In the genomic region with DNA sequence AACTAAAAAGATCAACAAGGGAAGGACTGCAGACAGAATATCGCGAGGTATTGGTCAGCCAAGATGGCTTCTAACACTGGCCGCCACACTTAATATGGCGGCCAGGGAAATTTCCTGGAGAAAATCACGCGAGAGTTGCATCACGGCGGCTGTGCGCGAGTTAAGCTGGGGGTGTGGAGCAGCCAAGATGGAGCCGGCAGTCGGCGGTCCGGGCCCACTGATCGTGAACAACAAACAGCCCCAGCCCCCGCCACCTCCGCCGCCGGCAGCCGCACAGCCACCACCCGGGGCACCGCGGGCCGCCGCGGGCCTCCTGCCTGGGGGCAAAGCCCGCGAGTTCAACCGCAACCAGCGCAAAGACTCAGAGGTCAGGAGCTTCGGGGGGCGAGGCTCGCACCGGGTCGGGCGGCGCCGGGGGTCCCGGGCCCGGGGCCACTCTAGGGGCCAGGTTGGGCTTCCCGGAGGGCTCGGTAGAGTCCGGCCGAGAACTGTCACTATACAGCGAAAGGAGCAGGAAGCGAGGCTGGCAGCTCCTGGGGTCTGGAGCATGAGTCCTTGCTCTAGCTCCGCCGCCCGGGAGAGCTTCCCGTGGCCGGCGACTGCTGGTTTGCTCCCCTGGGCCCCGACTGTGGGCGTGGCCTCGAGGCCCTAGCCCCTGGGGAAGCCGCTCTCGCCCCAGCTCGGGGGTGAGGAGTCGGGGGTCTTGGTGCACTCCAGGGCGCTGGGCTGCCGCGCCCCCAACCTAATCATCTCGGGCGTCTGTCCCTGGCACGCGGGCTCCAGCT, we compare ENCODE assay signal across 1 cellular context.
TF ChIP-seq lines count a peak whose summit lies in the region.

A gene with protein sequence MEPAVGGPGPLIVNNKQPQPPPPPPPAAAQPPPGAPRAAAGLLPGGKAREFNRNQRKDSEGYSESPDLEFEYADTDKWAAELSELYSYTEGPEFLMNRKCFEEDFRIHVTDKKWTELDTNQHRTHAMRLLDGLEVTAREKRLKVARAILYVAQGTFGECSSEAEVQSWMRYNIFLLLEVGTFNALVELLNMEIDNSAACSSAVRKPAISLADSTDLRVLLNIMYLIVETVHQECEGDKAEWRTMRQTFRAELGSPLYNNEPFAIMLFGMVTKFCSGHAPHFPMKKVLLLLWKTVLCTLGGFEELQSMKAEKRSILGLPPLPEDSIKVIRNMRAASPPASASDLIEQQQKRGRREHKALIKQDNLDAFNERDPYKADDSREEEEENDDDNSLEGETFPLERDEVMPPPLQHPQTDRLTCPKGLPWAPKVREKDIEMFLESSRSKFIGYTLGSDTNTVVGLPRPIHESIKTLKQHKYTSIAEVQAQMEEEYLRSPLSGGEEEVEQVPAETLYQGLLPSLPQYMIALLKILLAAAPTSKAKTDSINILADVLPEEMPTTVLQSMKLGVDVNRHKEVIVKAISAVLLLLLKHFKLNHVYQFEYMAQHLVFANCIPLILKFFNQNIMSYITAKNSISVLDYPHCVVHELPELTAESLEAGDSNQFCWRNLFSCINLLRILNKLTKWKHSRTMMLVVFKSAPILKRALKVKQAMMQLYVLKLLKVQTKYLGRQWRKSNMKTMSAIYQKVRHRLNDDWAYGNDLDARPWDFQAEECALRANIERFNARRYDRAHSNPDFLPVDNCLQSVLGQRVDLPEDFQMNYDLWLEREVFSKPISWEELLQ (plus strand): TSS at position 174 of the 785 bp plus-strand sequence. CDS start 14 bp downstream, at position 188.

TF ChIP-seq in K562, 482 proteins besides CTCF, POLR2A, EP300 and RAD21 (continued from another document and continues in another):
- no peak for TF ChIP-seq ZNF707 (CRISPR knock-in tag; conservative IDR thresholded peaks at IDR 0.05)
- TF ChIP-seq ZNF75A (CRISPR knock-in tag; IDR thresholded peaks at IDR 0.05), result no peak
- no peak for TF ChIP-seq BDP1 (IDR thresholded peaks at IDR 0.05; ENCODE audit: insufficient read depth, insufficient read length)
- TF ChIP-seq, protein P1, sequence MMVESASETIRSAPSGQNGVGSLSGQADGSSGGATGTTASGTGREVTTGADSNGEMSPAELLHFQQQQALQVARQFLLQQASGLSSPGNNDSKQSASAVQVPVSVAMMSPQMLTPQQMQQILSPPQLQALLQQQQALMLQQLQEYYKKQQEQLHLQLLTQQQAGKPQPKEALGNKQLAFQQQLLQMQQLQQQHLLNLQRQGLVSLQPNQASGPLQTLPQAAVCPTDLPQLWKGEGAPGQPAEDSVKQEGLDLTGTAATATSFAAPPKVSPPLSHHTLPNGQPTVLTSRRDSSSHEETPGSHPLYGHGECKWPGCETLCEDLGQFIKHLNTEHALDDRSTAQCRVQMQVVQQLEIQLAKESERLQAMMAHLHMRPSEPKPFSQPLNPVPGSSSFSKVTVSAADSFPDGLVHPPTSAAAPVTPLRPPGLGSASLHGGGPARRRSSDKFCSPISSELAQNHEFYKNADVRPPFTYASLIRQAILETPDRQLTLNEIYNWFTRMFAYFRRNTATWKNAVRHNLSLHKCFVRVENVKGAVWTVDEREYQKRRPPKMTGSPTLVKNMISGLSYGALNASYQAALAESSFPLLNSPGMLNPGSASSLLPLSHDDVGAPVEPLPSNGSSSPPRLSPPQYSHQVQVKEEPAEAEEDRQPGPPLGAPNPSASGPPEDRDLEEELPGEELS (CRISPR knock-in tag; IDR thresholded peaks at IDR 0.05; ENCODE audit: borderline replicate concordance), result no peak
- no peak for TF ChIP-seq ZNF668 (CRISPR knock-in tag; IDR thresholded peaks at IDR 0.05)
- no peak for TF ChIP-seq RFX5 (IDR thresholded peaks at IDR 0.05; ENCODE audit: low read depth, low read length)
- TF ChIP-seq, protein P2, sequence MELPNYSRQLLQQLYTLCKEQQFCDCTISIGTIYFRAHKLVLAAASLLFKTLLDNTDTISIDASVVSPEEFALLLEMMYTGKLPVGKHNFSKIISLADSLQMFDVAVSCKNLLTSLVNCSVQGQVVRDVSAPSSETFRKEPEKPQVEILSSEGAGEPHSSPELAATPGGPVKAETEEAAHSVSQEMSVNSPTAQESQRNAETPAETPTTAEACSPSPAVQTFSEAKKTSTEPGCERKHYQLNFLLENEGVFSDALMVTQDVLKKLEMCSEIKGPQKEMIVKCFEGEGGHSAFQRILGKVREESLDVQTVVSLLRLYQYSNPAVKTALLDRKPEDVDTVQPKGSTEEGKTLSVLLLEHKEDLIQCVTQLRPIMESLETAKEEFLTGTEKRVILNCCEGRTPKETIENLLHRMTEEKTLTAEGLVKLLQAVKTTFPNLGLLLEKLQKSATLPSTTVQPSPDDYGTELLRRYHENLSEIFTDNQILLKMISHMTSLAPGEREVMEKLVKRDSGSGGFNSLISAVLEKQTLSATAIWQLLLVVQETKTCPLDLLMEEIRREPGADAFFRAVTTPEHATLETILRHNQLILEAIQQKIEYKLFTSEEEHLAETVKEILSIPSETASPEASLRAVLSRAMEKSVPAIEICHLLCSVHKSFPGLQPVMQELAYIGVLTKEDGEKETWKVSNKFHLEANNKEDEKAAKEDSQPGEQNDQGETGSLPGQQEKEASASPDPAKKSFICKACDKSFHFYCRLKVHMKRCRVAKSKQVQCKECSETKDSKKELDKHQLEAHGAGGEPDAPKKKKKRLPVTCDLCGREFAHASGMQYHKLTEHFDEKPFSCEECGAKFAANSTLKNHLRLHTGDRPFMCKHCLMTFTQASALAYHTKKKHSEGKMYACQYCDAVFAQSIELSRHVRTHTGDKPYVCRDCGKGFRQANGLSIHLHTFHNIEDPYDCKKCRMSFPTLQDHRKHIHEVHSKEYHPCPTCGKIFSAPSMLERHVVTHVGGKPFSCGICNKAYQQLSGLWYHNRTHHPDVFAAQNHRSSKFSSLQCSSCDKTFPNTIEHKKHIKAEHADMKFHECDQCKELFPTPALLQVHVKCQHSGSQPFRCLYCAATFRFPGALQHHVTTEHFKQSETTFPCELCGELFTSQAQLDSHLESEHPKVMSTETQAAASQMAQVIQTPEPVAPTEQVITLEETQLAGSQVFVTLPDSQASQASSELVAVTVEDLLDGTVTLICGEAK (IDR thresholded peaks at IDR 0.05), result peak; percentile 85
- TF ChIP-seq, protein P2 (CRISPR knock-in tag; IDR thresholded peaks at IDR 0.05), result 0 out of 2 replicates have a peak, but pooled peaks have one; percentile 25
- peak; percentile 38 for TF ChIP-seq EGR1 (conservative IDR thresholded peaks at IDR 0.05)
- peak; percentile 98 for TF ChIP-seq FOXK1 (CRISPR knock-in tag; IDR thresholded peaks at IDR 0.05; ENCODE audit: borderline replicate concordance)
- no peak for TF ChIP-seq ATF1 (CRISPR knock-in tag; IDR thresholded peaks at IDR 0.05)
- TF ChIP-seq ATF1 (tag; IDR thresholded peaks at IDR 0.05), result peak; percentile 70
- TF ChIP-seq KDM1A (IDR thresholded peaks at IDR 0.05), result no peak
- no peak for TF ChIP-seq SRSF9 (IDR thresholded peaks at IDR 0.05; ENCODE audit: borderline replicate concordance, low read depth, low read length)
- TF ChIP-seq, protein P3, sequence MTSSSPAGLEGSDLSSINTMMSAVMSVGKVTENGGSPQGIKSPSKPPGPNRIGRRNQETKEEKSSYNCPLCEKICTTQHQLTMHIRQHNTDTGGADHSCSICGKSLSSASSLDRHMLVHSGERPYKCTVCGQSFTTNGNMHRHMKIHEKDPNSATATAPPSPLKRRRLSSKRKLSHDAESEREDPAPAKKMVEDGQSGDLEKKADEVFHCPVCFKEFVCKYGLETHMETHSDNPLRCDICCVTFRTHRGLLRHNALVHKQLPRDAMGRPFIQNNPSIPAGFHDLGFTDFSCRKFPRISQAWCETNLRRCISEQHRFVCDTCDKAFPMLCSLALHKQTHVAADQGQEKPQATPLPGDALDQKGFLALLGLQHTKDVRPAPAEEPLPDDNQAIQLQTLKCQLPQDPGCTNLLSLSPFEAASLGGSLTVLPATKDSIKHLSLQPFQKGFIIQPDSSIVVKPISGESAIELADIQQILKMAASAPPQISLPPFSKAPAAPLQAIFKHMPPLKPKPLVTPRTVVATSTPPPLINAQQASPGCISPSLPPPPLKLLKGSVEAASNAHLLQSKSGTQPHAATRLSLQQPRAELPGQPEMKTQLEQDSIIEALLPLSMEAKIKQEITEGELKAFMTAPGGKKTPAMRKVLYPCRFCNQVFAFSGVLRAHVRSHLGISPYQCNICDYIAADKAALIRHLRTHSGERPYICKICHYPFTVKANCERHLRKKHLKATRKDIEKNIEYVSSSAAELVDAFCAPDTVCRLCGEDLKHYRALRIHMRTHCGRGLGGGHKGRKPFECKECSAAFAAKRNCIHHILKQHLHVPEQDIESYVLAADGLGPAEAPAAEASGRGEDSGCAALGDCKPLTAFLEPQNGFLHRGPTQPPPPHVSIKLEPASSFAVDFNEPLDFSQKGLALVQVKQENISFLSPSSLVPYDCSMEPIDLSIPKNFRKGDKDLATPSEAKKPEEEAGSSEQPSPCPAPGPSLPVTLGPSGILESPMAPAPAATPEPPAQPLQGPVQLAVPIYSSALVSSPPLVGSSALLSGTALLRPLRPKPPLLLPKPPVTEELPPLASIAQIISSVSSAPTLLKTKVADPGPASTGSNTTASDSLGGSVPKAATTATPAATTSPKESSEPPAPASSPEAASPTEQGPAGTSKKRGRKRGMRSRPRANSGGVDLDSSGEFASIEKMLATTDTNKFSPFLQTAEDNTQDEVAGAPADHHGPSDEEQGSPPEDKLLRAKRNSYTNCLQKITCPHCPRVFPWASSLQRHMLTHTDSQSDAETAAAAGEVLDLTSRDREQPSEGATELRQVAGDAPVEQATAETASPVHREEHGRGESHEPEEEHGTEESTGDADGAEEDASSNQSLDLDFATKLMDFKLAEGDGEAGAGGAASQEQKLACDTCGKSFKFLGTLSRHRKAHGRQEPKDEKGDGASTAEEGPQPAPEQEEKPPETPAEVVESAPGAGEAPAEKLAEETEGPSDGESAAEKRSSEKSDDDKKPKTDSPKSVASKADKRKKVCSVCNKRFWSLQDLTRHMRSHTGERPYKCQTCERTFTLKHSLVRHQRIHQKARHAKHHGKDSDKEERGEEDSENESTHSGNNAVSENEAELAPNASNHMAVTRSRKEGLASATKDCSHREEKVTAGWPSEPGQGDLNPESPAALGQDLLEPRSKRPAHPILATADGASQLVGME (CRISPR knock-in tag; IDR thresholded peaks at IDR 0.05), result no peak
- peak; percentile 60 for TF ChIP-seq CREM (IDR thresholded peaks at IDR 0.05; ENCODE audit: low read depth)
- no peak for TF ChIP-seq EHMT2 (IDR thresholded peaks at IDR 0.05)
- no peak for TF ChIP-seq HMGN3 (IDR thresholded peaks at IDR 0.05; ENCODE audit: borderline replicate concordance, extremely low read depth, insufficient read length, low read depth, low read length)
- peak; percentile 98 for TF ChIP-seq ZNF766 (CRISPR knock-in tag; conservative IDR thresholded peaks at IDR 0.05)
- TF ChIP-seq ASH1L (IDR thresholded peaks at IDR 0.05; ENCODE audit: borderline replicate concordance, low read depth, partially characterized antibody), result peak; percentile 80
- TF ChIP-seq, protein P4, sequence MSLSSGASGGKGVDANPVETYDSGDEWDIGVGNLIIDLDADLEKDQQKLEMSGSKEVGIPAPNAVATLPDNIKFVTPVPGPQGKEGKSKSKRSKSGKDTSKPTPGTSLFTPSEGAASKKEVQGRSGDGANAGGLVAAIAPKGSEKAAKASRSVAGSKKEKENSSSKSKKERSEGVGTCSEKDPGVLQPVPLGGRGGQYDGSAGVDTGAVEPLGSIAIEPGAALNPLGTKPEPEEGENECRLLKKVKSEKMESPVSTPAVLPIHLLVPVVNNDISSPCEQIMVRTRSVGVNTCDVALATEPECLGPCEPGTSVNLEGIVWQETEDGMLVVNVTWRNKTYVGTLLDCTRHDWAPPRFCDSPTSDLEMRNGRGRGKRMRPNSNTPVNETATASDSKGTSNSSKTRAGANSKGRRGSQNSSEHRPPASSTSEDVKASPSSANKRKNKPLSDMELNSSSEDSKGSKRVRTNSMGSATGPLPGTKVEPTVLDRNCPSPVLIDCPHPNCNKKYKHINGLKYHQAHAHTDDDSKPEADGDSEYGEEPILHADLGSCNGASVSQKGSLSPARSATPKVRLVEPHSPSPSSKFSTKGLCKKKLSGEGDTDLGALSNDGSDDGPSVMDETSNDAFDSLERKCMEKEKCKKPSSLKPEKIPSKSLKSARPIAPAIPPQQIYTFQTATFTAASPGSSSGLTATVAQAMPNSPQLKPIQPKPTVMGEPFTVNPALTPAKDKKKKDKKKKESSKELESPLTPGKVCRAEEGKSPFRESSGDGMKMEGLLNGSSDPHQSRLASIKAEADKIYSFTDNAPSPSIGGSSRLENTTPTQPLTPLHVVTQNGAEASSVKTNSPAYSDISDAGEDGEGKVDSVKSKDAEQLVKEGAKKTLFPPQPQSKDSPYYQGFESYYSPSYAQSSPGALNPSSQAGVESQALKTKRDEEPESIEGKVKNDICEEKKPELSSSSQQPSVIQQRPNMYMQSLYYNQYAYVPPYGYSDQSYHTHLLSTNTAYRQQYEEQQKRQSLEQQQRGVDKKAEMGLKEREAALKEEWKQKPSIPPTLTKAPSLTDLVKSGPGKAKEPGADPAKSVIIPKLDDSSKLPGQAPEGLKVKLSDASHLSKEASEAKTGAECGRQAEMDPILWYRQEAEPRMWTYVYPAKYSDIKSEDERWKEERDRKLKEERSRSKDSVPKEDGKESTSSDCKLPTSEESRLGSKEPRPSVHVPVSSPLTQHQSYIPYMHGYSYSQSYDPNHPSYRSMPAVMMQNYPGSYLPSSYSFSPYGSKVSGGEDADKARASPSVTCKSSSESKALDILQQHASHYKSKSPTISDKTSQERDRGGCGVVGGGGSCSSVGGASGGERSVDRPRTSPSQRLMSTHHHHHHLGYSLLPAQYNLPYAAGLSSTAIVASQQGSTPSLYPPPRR (CRISPR knock-in tag; IDR thresholded peaks at IDR 0.05; ENCODE audit: borderline replicate concordance), result no peak
- peak; percentile 94 for TF ChIP-seq SIX5 (IDR thresholded peaks at IDR 0.05; ENCODE audit: borderline replicate concordance in 1 of 2, insufficient read depth in 1 of 2, low read depth in 1 of 2, low read length in 2 of 2)
- no peak for TF ChIP-seq ZSCAN32 (CRISPR knock-in tag; IDR thresholded peaks at IDR 0.05)
- peak; percentile 92 for TF ChIP-seq CEBPB (tag; IDR thresholded peaks at IDR 0.05)
- no peak for TF ChIP-seq TRIM24 (IDR thresholded peaks at IDR 0.05)
- TF ChIP-seq, protein P5, sequence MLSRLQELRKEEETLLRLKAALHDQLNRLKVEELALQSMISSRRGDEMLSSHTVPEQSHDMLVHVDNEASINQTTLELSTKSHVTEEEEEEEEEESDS (CRISPR knock-in tag; IDR thresholded peaks at IDR 0.05), result no peak
